14 cellular contexts compared by ENCODE assay signal in the genomic region with DNA sequence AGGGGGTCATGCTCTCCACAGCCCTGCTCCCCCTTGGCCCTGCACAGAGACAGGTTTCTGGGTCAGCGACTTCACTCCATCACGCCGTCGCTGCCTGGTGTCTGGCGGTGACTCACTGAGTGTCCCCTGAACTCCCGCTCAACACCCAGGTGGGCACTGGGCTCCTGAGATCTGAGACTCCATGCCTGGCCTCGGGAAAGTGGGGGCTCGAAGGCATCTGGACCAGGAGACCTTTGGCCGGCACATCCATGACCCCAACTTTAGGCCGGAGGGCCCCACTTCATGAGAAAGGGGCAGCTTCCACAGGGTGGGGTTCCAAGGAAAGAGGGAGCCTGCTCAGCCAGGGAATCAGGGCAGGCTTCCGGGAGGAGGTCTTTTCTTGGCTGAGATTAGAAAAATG.
"Had no signal": no experiment of that assay in that cellular context is flagged by ENCODE, and none has a peak within 500 bp of the region (broad histone marks: within the 10 kb centered on the region; RNA-seq: fewer than 3 reads in every experiment).

No MANE protein-coding gene starts in this region.

- H3K27ac ChIP-seq: adrenal gland, cardiac muscle cell, dorsolateral prefrontal cortex, gastroesophageal sphincter, left lung, sigmoid colon, thoracic aorta had no signal

- H3K36me3 Mint-ChIP-seq: activated naive CD4-positive, alpha-beta T cell treated with anti-CD3 and anti-CD28 coated beads, Interleukin-2, amount 50 U/mL, for 24 hours; naive thymus-derived CD4-positive, alpha-beta T cell had no signal

- H3K9me3 ChIP-seq: adrenal gland, gastroesophageal sphincter, left lung, mucosa of descending colon, sigmoid colon, thoracic aorta had no signal

- H3K4me3 Mint-ChIP-seq: activated naive CD4-positive, alpha-beta T cell treated with anti-CD3 and anti-CD28 coated beads, Interleukin-2, amount 50 U/mL, for 24 hours had no signal

- H3K4me1 ChIP-seq: adrenal gland had no signal

- H3K9me3 Mint-ChIP-seq: activated naive CD4-positive, alpha-beta T cell treated with anti-CD3 and anti-CD28 coated beads, Interleukin-2, amount 50 U/mL, for 24 hours had no signal

- H3K27ac Mint-ChIP-seq: activated naive CD4-positive, alpha-beta T cell treated with anti-CD3 and anti-CD28 coated beads, Interleukin-2, amount 50 U/mL, for 24 hours had no signal

- DNase-seq: activated T-cell treated with anti-CD3 and anti-CD28 coated beads for 4 hours; islet precursor cell; mammary epithelial cell; mucosa of descending colon; naive thymus-derived CD4-positive, alpha-beta T cell; sigmoid colon; stimulated activated CD4-positive, alpha-beta T cell treated with anti-CD3 and anti-CD28 coated beads, Interleukin-12 subunit alpha, Interleukin-12 subunit beta, amount 100 ng/mL, for 4 hours had no signal

- H3K27me3 Mint-ChIP-seq: activated naive CD4-positive, alpha-beta T cell treated with anti-CD3 and anti-CD28 coated beads, Interleukin-2, amount 50 U/mL, for 24 hours had no signal
